ENCODE assay signal across 8 cellular contexts in the genomic region with DNA sequence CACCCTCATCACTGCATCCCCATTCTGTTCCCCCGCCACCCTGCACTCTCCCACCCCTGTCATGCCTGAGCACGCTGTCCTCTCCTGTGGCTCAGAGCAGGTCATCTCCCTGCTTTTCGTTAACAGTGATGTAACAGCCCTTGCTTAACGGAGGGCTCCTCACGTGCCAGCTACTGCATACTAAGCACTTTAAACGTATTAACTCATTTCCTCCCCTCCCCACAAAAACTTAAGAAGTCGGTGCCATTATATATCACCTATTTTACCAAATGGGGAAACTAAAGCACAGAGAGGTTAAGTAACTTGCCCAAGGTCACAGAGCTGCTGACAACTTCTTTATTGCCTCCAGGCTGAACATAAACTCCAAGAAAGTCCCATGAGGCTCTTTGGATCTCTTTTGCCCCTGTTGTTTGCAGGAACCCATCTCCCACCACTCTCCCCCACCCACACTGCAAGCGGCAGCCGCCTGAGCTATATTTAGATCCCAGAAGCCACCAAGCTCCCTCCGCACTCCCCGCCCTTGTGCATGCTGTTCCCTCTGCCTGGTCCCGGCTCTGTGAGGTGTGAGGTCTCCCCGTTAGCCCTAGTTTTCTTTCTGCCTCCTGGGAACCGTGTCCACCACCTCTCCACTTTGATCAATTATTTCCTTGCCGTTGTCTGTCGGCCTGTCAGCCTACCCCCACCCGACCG. TPM values are rescaled to one million over a fixed set of nuclear protein-coding genes. Genes with fewer than 3 reads are reported as not detected.
DNase-seq lines count a peak whose midpoint lies in the region; ATAC-seq and TF ChIP-seq lines count a peak whose summit lies in the region.

No MANE protein-coding gene starts in this region.

- 7 to 9% methylated on average over 16 to 18 of the region's 18 CpGs for WGBS in esophagus squamous epithelium, 2 donors

- no peaks in the 10 kb centered on the region for H3K27me3 ChIP-seq in esophagus squamous epithelium

- H3K27ac ChIP-seq in esophagus squamous epithelium, result peak overlapping the region; percentile 95 to 99 (median 96)

- ATAC-seq in T-cell (replicated peaks in 1 of 4), result peak; percentile 7 to 25 (median 10)

- no peaks in the 10 kb centered on the region for H3K9me3 ChIP-seq in esophagus squamous epithelium

- peak in 1 of 4 donors; percentile 40 for TF ChIP-seq POLR2A in esophagus squamous epithelium (IDR thresholded peaks at IDR 0.05)

- peak; percentile 65 for DNase-seq in stimulated activated CD4-positive, alpha-beta T cell treated with anti-CD3 and anti-CD28 coated beads, Interleukin-15, amount 100 ng/mL, for 24 hours
- DNase-seq in stimulated activated CD4-positive, alpha-beta T cell treated with anti-CD3 and anti-CD28 coated beads, Interleukin-2, amount 100 ng/mL, for 48 hours, result no peak
- DNase-seq in T-cell (peak in 11 of 34 experiments; percentile 35 to 60 (median 45)), esophagus squamous epithelium (lab: John Stamatoyannopoulos, UW) (no peak), progenitor cell of endocrine pancreas (ENCODE audit: low spot score, unreplicated experiment) (no peak), DMS153 (lab: John Stamatoyannopoulos, UW) (no peak), NCI-H1048 (lab: John Stamatoyannopoulos, UW) (no peak), HPDE6-E6E7 (ENCODE audit: extremely low spot score) (no peak)

- H3K4me3 ChIP-seq in esophagus squamous epithelium, result peak overlapping the region; percentile 79 to 96 (median 82)

- POLR2A ChIA-PET in T-cell (lab: Charles Lee), result interaction anchor here in 1 of 2 donors (0.6 kb wide), 2 partner anchors 9 to 13 kb away, joined by 3 read pairs; no protein-coding TSS in a partner anchor

- no peaks in the 10 kb centered on the region for H3K9me3 Mint-ChIP-seq in T-cell
- H3K9me3 Mint-ChIP-seq in progenitor cell of endocrine pancreas (ENCODE audit: low read depth), result no peaks in the 10 kb centered on the region

- intact Hi-C loops in esophagus squamous epithelium (cut with DNase I), result no loop called here

- H3K4me1 ChIP-seq in esophagus squamous epithelium, result peaks cover 55 to 92% (median 74%) of the 10 kb centered on the region in 3 donors

- H3K4me1 Mint-ChIP-seq in T-cell (peaks cover 79 to 84% (median 80%) of the 10 kb centered on the region in 3 donors), progenitor cell of endocrine pancreas (ENCODE audit: low read depth) (peaks cover 18% of the 10 kb centered on the region)

- H3K27me3 Mint-ChIP-seq in T-cell (no peaks in the 10 kb centered on the region), progenitor cell of endocrine pancreas (peaks cover 10% of the 10 kb centered on the region)

- H3K4me3 Mint-ChIP-seq in T-cell (peak overlapping the region; percentile 88 to 97 (median 89)), progenitor cell of endocrine pancreas (ENCODE audit: low read depth) (peak overlapping the region; percentile 76)

- H3K36me3 ChIP-seq in esophagus squamous epithelium, result no peaks in the 10 kb centered on the region

- peak overlapping the region; percentile 99 for H3K27ac Mint-ChIP-seq in T-cell
- peak overlapping the region; percentile 37 for H3K27ac Mint-ChIP-seq in progenitor cell of endocrine pancreas

- CTCF ChIA-PET in T-cell (lab: Charles Lee), result interaction anchor here (0.5 to 10.2 kb wide), 6 partner anchors 11 to 677 kb away, joined by 3 to 158 read pairs (median 9); no protein-coding TSS in a partner anchor

- no peak for TF ChIP-seq CTCF in esophagus squamous epithelium (IDR thresholded peaks at IDR 0.05)
- no peak for TF ChIP-seq CTCF in progenitor cell of endocrine pancreas (IDR thresholded peaks at IDR 0.05; ENCODE audit: unreplicated experiment)

- H3K36me3 Mint-ChIP-seq in T-cell, result no peaks in the 10 kb centered on the region
- H3K36me3 Mint-ChIP-seq in progenitor cell of endocrine pancreas (ENCODE audit: insufficient read depth), result no peaks in the 10 kb centered on the region

RNA-seq across cellular contexts. Expression of a gene that starts 0.8 kb away (rescaled TPM):
- 100 to 1,000 TPM; 198 to 296 (median 271) TPM for total RNA-seq in T-cell
- total RNA-seq in esophagus squamous epithelium, result 100 to 1,000 TPM in 1 of 4 donors, 10 to 100 TPM in 3; 30.6 to 130 (median 45.2) TPM
- 70.9 and 72.4 TPM in 2 replicates for total RNA-seq in progenitor cell of endocrine pancreas

RNA-seq across cellular contexts. Expression of a gene that starts 31.5 kb away (rescaled TPM):
- total RNA-seq in T-cell (1 to 10 TPM in 1 of 5 donors, under 1 TPM in 4; 0.42 to 1.6 (median 0.44) TPM), esophagus squamous epithelium (under 1 TPM in 1 of 4 donors, not detected in 3; 0.18 TPM), progenitor cell of endocrine pancreas (not detected in 2 replicates)

RNA-seq across cellular contexts. Expression of a gene that starts 32.5 kb away (rescaled TPM):
- total RNA-seq in T-cell (not detected), esophagus squamous epithelium (not detected), progenitor cell of endocrine pancreas (not detected in 2 replicates)

RNA-seq across cellular contexts. Expression of a gene that starts 45.3 kb away (rescaled TPM):
- total RNA-seq in T-cell (under 1 TPM in 3 of 5 donors, not detected in 2; 0.16 to 0.50 (median 0.26) TPM), esophagus squamous epithelium (under 1 TPM in 1 of 4 donors, not detected in 3; 0.11 TPM), progenitor cell of endocrine pancreas (not detected in 2 replicates)

RNA-seq across cellular contexts. Expression of a gene that starts 55.8 kb away (rescaled TPM):
- total RNA-seq in T-cell (1 to 10 TPM in 3 of 5 donors, under 1 TPM in 1, not detected in 1; 0.14 to 3.3 (median 1.9) TPM), esophagus squamous epithelium (1 to 10 TPM in 1 of 4 donors, under 1 TPM in 1, not detected in 2; 0.18 to 1.1 TPM), progenitor cell of endocrine pancreas (1.5 and 2.8 TPM in 2 replicates)
